In genomic region chr3:53478166-53478830, GRCh38 we compare ENCODE assay signal across 1 cellular context.
TF ChIP-seq lines count a peak whose summit lies in the region.

No MANE protein-coding gene starts in this region.

TF ChIP-seq in HepG2, 621 proteins besides CTCF, POLR2A, EP300 and RAD21 (continued from another document and continues in another):
- no peak for TF ChIP-seq KLF12 (CRISPR knock-in tag; IDR thresholded peaks at IDR 0.05; ENCODE audit: borderline replicate concordance)
- no peak for TF ChIP-seq ZNF160 (CRISPR knock-in tag; IDR thresholded peaks at IDR 0.05)
- no peak for TF ChIP-seq SP4 (CRISPR knock-in tag; IDR thresholded peaks at IDR 0.05)
- TF ChIP-seq ATF3 (CRISPR knock-in tag; IDR thresholded peaks at IDR 0.05), result peak; percentile 87
- no peak for TF ChIP-seq ZNF639 (CRISPR knock-in tag; conservative IDR thresholded peaks at IDR 0.05)
- no peak for TF ChIP-seq NONO (IDR thresholded peaks at IDR 0.05)
- no peak; the same call in 1 of the 2 replicates for TF ChIP-seq NONO (CRISPR knock-in tag; conservative IDR thresholded peaks at IDR 0.05)
- TF ChIP-seq TBX2 (CRISPR knock-in tag; IDR thresholded peaks at IDR 0.05; ENCODE audit: borderline replicate concordance), result peak; percentile 99
- TF ChIP-seq, protein P1, sequence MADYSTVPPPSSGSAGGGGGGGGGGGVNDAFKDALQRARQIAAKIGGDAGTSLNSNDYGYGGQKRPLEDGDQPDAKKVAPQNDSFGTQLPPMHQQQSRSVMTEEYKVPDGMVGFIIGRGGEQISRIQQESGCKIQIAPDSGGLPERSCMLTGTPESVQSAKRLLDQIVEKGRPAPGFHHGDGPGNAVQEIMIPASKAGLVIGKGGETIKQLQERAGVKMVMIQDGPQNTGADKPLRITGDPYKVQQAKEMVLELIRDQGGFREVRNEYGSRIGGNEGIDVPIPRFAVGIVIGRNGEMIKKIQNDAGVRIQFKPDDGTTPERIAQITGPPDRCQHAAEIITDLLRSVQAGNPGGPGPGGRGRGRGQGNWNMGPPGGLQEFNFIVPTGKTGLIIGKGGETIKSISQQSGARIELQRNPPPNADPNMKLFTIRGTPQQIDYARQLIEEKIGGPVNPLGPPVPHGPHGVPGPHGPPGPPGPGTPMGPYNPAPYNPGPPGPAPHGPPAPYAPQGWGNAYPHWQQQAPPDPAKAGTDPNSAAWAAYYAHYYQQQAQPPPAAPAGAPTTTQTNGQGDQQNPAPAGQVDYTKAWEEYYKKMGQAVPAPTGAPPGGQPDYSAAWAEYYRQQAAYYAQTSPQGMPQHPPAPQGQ (CRISPR knock-in tag; IDR thresholded peaks at IDR 0.05; ENCODE audit: borderline replicate concordance), result no peak
- no peak for TF ChIP-seq MXD1 (CRISPR knock-in tag; IDR thresholded peaks at IDR 0.05)
- TF ChIP-seq, protein P2, sequence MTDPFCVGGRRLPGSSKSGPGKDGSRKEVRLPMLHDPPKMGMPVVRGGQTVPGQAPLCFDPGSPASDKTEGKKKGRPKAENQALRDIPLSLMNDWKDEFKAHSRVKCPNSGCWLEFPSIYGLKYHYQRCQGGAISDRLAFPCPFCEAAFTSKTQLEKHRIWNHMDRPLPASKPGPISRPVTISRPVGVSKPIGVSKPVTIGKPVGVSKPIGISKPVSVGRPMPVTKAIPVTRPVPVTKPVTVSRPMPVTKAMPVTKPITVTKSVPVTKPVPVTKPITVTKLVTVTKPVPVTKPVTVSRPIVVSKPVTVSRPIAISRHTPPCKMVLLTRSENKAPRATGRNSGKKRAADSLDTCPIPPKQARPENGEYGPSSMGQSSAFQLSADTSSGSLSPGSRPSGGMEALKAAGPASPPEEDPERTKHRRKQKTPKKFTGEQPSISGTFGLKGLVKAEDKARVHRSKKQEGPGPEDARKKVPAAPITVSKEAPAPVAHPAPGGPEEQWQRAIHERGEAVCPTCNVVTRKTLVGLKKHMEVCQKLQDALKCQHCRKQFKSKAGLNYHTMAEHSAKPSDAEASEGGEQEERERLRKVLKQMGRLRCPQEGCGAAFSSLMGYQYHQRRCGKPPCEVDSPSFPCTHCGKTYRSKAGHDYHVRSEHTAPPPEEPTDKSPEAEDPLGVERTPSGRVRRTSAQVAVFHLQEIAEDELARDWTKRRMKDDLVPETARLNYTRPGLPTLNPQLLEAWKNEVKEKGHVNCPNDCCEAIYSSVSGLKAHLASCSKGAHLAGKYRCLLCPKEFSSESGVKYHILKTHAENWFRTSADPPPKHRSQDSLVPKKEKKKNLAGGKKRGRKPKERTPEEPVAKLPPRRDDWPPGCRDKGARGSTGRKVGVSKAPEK (CRISPR knock-in tag; IDR thresholded peaks at IDR 0.05; ENCODE audit: borderline replicate concordance), result 0 out of 2 replicates have a peak, but pooled peaks have one; percentile 69
- TF ChIP-seq, protein P3, sequence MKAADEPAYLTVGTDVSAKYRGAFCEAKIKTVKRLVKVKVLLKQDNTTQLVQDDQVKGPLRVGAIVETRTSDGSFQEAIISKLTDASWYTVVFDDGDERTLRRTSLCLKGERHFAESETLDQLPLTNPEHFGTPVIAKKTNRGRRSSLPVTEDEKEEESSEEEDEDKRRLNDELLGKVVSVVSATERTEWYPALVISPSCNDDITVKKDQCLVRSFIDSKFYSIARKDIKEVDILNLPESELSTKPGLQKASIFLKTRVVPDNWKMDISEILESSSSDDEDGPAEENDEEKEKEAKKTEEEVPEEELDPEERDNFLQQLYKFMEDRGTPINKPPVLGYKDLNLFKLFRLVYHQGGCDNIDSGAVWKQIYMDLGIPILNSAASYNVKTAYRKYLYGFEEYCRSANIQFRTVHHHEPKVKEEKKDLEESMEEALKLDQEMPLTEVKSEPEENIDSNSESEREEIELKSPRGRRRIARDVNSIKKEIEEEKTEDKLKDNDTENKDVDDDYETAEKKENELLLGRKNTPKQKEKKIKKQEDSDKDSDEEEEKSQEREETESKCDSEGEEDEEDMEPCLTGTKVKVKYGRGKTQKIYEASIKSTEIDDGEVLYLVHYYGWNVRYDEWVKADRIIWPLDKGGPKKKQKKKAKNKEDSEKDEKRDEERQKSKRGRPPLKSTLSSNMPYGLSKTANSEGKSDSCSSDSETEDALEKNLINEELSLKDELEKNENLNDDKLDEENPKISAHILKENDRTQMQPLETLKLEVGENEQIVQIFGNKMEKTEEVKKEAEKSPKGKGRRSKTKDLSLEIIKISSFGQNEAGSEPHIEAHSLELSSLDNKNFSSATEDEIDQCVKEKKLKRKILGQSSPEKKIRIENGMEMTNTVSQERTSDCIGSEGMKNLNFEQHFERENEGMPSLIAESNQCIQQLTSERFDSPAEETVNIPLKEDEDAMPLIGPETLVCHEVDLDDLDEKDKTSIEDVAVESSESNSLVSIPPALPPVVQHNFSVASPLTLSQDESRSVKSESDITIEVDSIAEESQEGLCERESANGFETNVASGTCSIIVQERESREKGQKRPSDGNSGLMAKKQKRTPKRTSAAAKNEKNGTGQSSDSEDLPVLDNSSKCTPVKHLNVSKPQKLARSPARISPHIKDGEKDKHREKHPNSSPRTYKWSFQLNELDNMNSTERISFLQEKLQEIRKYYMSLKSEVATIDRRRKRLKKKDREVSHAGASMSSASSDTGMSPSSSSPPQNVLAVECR (CRISPR knock-in tag; IDR thresholded peaks at IDR 0.05; ENCODE audit: borderline replicate concordance), result peak; percentile 12; the same call in 1 of the 2 replicates
- no peak for TF ChIP-seq DR1 (CRISPR knock-in tag; IDR thresholded peaks at IDR 0.05)
- no peak for TF ChIP-seq CREB1 (IDR thresholded peaks at IDR 0.05)
- peak; percentile 72 for TF ChIP-seq CREB1 (CRISPR knock-in tag; IDR thresholded peaks at IDR 0.05)
- TF ChIP-seq ZFP36 (IDR thresholded peaks at IDR 0.05; ENCODE audit: borderline replicate concordance, low read depth, low read length, partially characterized antibody), result no peak
- peak; percentile 57; the same call in 1 of the 2 replicates for TF ChIP-seq ZNF430 (CRISPR knock-in tag; IDR thresholded peaks at IDR 0.05)
- TF ChIP-seq ZNF10 (CRISPR knock-in tag; IDR thresholded peaks at IDR 0.05; ENCODE audit: borderline replicate concordance, low read depth), result no peak
- TF ChIP-seq ZNF407 (CRISPR knock-in tag; IDR thresholded peaks at IDR 0.05; ENCODE audit: not compliant biosample characterization), result no peak
- TF ChIP-seq FOXJ3 (CRISPR knock-in tag; IDR thresholded peaks at IDR 0.05; ENCODE audit: borderline replicate concordance), result peak; percentile 87; the same call in 1 of the 2 replicates
- TF ChIP-seq KDM3A (CRISPR knock-in tag; IDR thresholded peaks at IDR 0.05; ENCODE audit: low read depth), result 0 out of 2 replicates have a peak, but pooled peaks have one; percentile 25
- peak; percentile 68; the same call in 1 of the 2 replicates for TF ChIP-seq ZNF614 (CRISPR knock-in tag; IDR thresholded peaks at IDR 0.05; ENCODE audit: borderline replicate concordance)
- no peak for TF ChIP-seq GPN1 (CRISPR knock-in tag; IDR thresholded peaks at IDR 0.05; ENCODE audit: borderline replicate concordance)
- TF ChIP-seq ZNF691 (CRISPR knock-in tag; IDR thresholded peaks at IDR 0.05; ENCODE audit: borderline replicate concordance, low read depth), result peak; percentile 11; the same call in 1 of the 2 replicates
- no peak for TF ChIP-seq AGO1 (IDR thresholded peaks at IDR 0.05; ENCODE audit: low read depth, low read length, poor library complexity, severe bottlenecking)
- TF ChIP-seq, protein P4, sequence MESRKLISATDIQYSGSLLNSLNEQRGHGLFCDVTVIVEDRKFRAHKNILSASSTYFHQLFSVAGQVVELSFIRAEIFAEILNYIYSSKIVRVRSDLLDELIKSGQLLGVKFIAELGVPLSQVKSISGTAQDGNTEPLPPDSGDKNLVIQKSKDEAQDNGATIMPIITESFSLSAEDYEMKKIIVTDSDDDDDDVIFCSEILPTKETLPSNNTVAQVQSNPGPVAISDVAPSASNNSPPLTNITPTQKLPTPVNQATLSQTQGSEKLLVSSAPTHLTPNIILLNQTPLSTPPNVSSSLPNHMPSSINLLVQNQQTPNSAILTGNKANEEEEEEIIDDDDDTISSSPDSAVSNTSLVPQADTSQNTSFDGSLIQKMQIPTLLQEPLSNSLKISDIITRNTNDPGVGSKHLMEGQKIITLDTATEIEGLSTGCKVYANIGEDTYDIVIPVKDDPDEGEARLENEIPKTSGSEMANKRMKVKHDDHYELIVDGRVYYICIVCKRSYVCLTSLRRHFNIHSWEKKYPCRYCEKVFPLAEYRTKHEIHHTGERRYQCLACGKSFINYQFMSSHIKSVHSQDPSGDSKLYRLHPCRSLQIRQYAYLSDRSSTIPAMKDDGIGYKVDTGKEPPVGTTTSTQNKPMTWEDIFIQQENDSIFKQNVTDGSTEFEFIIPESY (CRISPR knock-in tag; IDR thresholded peaks at IDR 0.05), result no peak
- no peak for TF ChIP-seq MYNN (CRISPR knock-in tag; IDR thresholded peaks at IDR 0.05; ENCODE audit: low read depth)
- TF ChIP-seq ZNF484 (CRISPR knock-in tag; IDR thresholded peaks at IDR 0.05; ENCODE audit: borderline replicate concordance, low read depth), result no peak
- TF ChIP-seq ZNF501 (CRISPR knock-in tag; IDR thresholded peaks at IDR 0.05), result no peak; the same call in 1 of the 2 replicates
- peak; percentile 93 for TF ChIP-seq MIXL1 (CRISPR knock-in tag; IDR thresholded peaks at IDR 0.05)
